Comparison of ENCODE assay signal across 24 cellular contexts in genomic region chr11:44320289-44320973, GRCh38. TPM values are rescaled to one million over a fixed set of nuclear protein-coding genes. Genes with fewer than 3 reads are reported as not detected.
DNase-seq lines count a peak whose midpoint lies in the region; ATAC-seq and TF ChIP-seq lines count a peak whose summit lies in the region.
"Had no signal": no experiment of that assay in that cellular context is flagged by ENCODE, and none has a peak within 500 bp of the region (broad histone marks: within the 10 kb centered on the region; RNA-seq: fewer than 3 reads in every experiment).

No MANE protein-coding gene starts in this region.

- H3K27ac Mint-ChIP-seq in activated CD4-positive, alpha-beta T cell treated with anti-CD3 and anti-CD28 coated beads, Interleukin-2, amount 10 ng/mL, durations not matched to agents 24 days and 14 days, result peak overlapping the region; percentile 40
- H3K27ac Mint-ChIP-seq in WTC11, result no peak overlapping the region
- H3K27ac Mint-ChIP-seq in stimulated activated naive B cell treated with anti-CD40 and anti-IgM and Interleukin-4, amounts not matched to agents 10 μg/mL and 1 μg/mL and 100 μg/mL, for 72 hours, result peak overlapping the region; percentile 80
- H3K27ac Mint-ChIP-seq: activated naive CD4-positive, alpha-beta T cell treated with anti-CD3 and anti-CD28 coated beads, Interleukin-2, amount 50 U/mL, for 24 hours; CD8-positive, alpha-beta memory T cell; memory B cell; naive thymus-derived CD4-positive, alpha-beta T cell had no signal

- peaks cover 47% of the 10 kb centered on the region for H3K27me3 ChIP-seq in effector memory CD4-positive, alpha-beta T cell (replicated peaks; ENCODE audit: control insufficient read depth, insufficient read depth, low read length, poor library complexity, severe bottlenecking)

- H3K4me3 Mint-ChIP-seq in activated CD4-positive, alpha-beta T cell treated with anti-CD3 and anti-CD28 coated beads, Interleukin-2, amount 10 ng/mL, durations not matched to agents 24 days and 14 days, result no peak overlapping the region
- peak overlapping the region; percentile 68 for H3K4me3 Mint-ChIP-seq in WTC11
- peak overlapping the region in 1 of 2 donors; percentile 4 for H3K4me3 Mint-ChIP-seq in stimulated activated naive B cell treated with anti-CD40 and anti-IgM and Interleukin-4, amounts not matched to agents 10 μg/mL and 1 μg/mL and 100 μg/mL, for 72 hours
- H3K4me3 Mint-ChIP-seq: activated naive CD4-positive, alpha-beta T cell treated with anti-CD3 and anti-CD28 coated beads, Interleukin-2, amount 50 U/mL, for 24 hours; memory B cell had no signal

- no peaks in the 10 kb centered on the region for H3K36me3 ChIP-seq in effector memory CD4-positive, alpha-beta T cell (ENCODE audit: control insufficient read depth, insufficient read depth, low read length)
- H3K36me3 ChIP-seq: ascending aorta, prostate gland, thyroid gland had no signal

- no peaks in the 10 kb centered on the region for H3K9me3 ChIP-seq in iPS-18c (ENCODE audit: control insufficient read depth, insufficient read depth, low read length)
- no peaks in the 10 kb centered on the region for H3K9me3 ChIP-seq in effector memory CD4-positive, alpha-beta T cell (ENCODE audit: control insufficient read depth, low read length)
- H3K9me3 ChIP-seq: ascending aorta, prostate gland, thyroid gland had no signal

- peak overlapping the region; percentile 48; the same call in 1 of the 2 replicates for H3K4me3 ChIP-seq in iPS-18c (ENCODE audit: insufficient read depth, low read depth, low read length)
- no peak overlapping the region for H3K4me3 ChIP-seq in effector memory CD4-positive, alpha-beta T cell (ENCODE audit: insufficient read depth, low read depth, low read length, poor library complexity, severe bottlenecking)
- H3K4me3 ChIP-seq: ascending aorta, prostate gland, skin epidermis, thyroid gland had no signal

- H3K4me1 ChIP-seq in effector memory CD4-positive, alpha-beta T cell (ENCODE audit: control insufficient read depth, insufficient read depth, low read length, poor library complexity, severe bottlenecking), result peaks cover 6% of the 10 kb centered on the region
- H3K4me1 ChIP-seq: foreskin keratinocyte, prostate gland had no signal

- H3K9me3 Mint-ChIP-seq in activated CD4-positive, alpha-beta T cell treated with anti-CD3 and anti-CD28 coated beads, Interleukin-2, amount 10 ng/mL, durations not matched to agents 24 days and 14 days, result peaks cover under 1% of the 10 kb centered on the region
- H3K9me3 Mint-ChIP-seq in WTC11, result no peaks in the 10 kb centered on the region
- H3K9me3 Mint-ChIP-seq in stimulated activated naive B cell treated with anti-CD40 and anti-IgM and Interleukin-4, amounts not matched to agents 10 μg/mL and 1 μg/mL and 100 μg/mL, for 72 hours, result no peaks in the 10 kb centered on the region
- H3K9me3 Mint-ChIP-seq: activated naive CD4-positive, alpha-beta T cell treated with anti-CD3 and anti-CD28 coated beads, Interleukin-2, amount 50 U/mL, for 24 hours; memory B cell had no signal

- POLR2A ChIA-PET in WTC11 (lab: Charles Lee), result interaction anchor here (1.3 kb wide), 2 partner anchors 13 to 19 kb away, joined by 5 read pairs; no protein-coding TSS in a partner anchor

- intact Hi-C loops in activated CD4-positive, alpha-beta T cell treated with anti-CD3 and anti-CD28 coated beads, Interleukin-2, amount 10 ng/mL, durations not matched to agents 24 days and 14 days (cut with micrococcal nuclease), result loop anchor here (1.0 kb wide), 1 partner anchor 10 kb away; the partner anchor contains the start of gene ALX4

- no peak for ATAC-seq in WTC11
- no peak for ATAC-seq in stimulated activated naive B cell treated with anti-CD40 and anti-IgM and Interleukin-4, amounts not matched to agents 10 μg/mL and 1 μg/mL and 100 μg/mL, for 72 hours (replicated peaks)
- ATAC-seq: foreskin keratinocyte; naive thymus-derived CD4-positive, alpha-beta T cell had no signal

- no peak for DNase-seq in activated CD4-positive, alpha-beta T cell treated with anti-CD3 and anti-CD28 coated beads, Interleukin-2, amount 10 ng/mL, durations not matched to agents 24 days and 14 days
- DNase-seq in activated CD4-positive, alpha-beta T cell treated with anti-CD3 and anti-CD28 coated beads, Interleukin-2, amount 50 U/mL, for 1 hour, result no peak
- DNase-seq in WTC11 (ENCODE audit: low spot score) (no peak), KG1 (lab: John Stamatoyannopoulos, UW) (no peak), NCI-H2029 (lab: John Stamatoyannopoulos, UW) (no peak)
- DNase-seq in stimulated activated naive B cell treated with anti-CD40 and anti-IgM and Interleukin-4, amounts not matched to agents 10 μg/mL and 1 μg/mL and 100 μg/mL, for 72 hours, result no peak
- no peak for DNase-seq in effector memory CD4-positive, alpha-beta T cell
- DNase-seq: 8988T; CD8-positive, alpha-beta memory T cell; foreskin keratinocyte; hypothalamus; KBM-7; naive thymus-derived CD4-positive, alpha-beta T cell; NCI-H1694; NCI-H2171 treated with DMSO at 0.1 percent for 48 hours; NCI-H748 treated with DMSO at 0.1 percent for 48 hours; stimulated activated naive CD4-positive, alpha-beta T cell; thyroid gland had no signal

- peaks cover 91% of the 10 kb centered on the region for H3K27me3 Mint-ChIP-seq in activated CD4-positive, alpha-beta T cell treated with anti-CD3 and anti-CD28 coated beads, Interleukin-2, amount 10 ng/mL, durations not matched to agents 24 days and 14 days
- peaks cover 100% of the 10 kb centered on the region for H3K27me3 Mint-ChIP-seq in WTC11 (ENCODE audit: low read depth)
- H3K27me3 Mint-ChIP-seq in stimulated activated naive B cell treated with anti-CD40 and anti-IgM and Interleukin-4, amounts not matched to agents 10 μg/mL and 1 μg/mL and 100 μg/mL, for 72 hours, result peaks cover 80 to 98% of the 10 kb centered on the region in 2 donors

- CTCF ChIA-PET in WTC11 (lab: Charles Lee), result interaction anchor here (0.6 to 1.5 kb wide), 8 partner anchors 13 to 296 kb away, joined by 3 to 9 read pairs (median 4); no protein-coding TSS in a partner anchor

- H3K27ac ChIP-seq in effector memory CD4-positive, alpha-beta T cell (ENCODE audit: insufficient read depth, low read length, poor library complexity, severe bottlenecking), result no peak overlapping the region
- H3K27ac ChIP-seq: ascending aorta, foreskin keratinocyte, prostate gland, skin epidermis, thyroid gland had no signal

- no peaks in the 10 kb centered on the region for H3K36me3 Mint-ChIP-seq in activated CD4-positive, alpha-beta T cell treated with anti-CD3 and anti-CD28 coated beads, Interleukin-2, amount 10 ng/mL, durations not matched to agents 24 days and 14 days (ENCODE audit: low read depth)
- H3K36me3 Mint-ChIP-seq in WTC11, result peaks cover 2% of the 10 kb centered on the region
- H3K36me3 Mint-ChIP-seq in stimulated activated naive B cell treated with anti-CD40 and anti-IgM and Interleukin-4, amounts not matched to agents 10 μg/mL and 1 μg/mL and 100 μg/mL, for 72 hours, result peaks cover 0 to under 1% of the 10 kb centered on the region in 2 donors
- H3K36me3 Mint-ChIP-seq: activated naive CD4-positive, alpha-beta T cell treated with anti-CD3 and anti-CD28 coated beads, Interleukin-2, amount 50 U/mL, for 24 hours; CD8-positive, alpha-beta memory T cell; memory B cell had no signal

- no peak for TF ChIP-seq CTCF in WTC11 (IDR thresholded peaks at IDR 0.05)

- peaks cover 1% of the 10 kb centered on the region for H3K4me1 Mint-ChIP-seq in activated CD4-positive, alpha-beta T cell treated with anti-CD3 and anti-CD28 coated beads, Interleukin-2, amount 10 ng/mL, durations not matched to agents 24 days and 14 days
- H3K4me1 Mint-ChIP-seq in WTC11, result peaks cover 38% of the 10 kb centered on the region
- H3K4me1 Mint-ChIP-seq in stimulated activated naive B cell treated with anti-CD40 and anti-IgM and Interleukin-4, amounts not matched to agents 10 μg/mL and 1 μg/mL and 100 μg/mL, for 72 hours, result peaks cover 17 to 29% of the 10 kb centered on the region in 2 donors

TF ChIP-seq in WTC11, 78 proteins besides CTCF, POLR2A, EP300 and RAD21 (continues in another document):
- TF ChIP-seq, protein P1, sequence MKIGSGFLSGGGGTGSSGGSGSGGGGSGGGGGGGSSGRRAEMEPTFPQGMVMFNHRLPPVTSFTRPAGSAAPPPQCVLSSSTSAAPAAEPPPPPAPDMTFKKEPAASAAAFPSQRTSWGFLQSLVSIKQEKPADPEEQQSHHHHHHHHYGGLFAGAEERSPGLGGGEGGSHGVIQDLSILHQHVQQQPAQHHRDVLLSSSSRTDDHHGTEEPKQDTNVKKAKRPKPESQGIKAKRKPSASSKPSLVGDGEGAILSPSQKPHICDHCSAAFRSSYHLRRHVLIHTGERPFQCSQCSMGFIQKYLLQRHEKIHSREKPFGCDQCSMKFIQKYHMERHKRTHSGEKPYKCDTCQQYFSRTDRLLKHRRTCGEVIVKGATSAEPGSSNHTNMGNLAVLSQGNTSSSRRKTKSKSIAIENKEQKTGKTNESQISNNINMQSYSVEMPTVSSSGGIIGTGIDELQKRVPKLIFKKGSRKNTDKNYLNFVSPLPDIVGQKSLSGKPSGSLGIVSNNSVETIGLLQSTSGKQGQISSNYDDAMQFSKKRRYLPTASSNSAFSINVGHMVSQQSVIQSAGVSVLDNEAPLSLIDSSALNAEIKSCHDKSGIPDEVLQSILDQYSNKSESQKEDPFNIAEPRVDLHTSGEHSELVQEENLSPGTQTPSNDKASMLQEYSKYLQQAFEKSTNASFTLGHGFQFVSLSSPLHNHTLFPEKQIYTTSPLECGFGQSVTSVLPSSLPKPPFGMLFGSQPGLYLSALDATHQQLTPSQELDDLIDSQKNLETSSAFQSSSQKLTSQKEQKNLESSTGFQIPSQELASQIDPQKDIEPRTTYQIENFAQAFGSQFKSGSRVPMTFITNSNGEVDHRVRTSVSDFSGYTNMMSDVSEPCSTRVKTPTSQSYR (CRISPR knock-in tag; IDR thresholded peaks at IDR 0.05), result no peak
- TF ChIP-seq ERG (CRISPR knock-in tag; IDR thresholded peaks at IDR 0.05), result no peak
- TF ChIP-seq MYBL2 (CRISPR knock-in tag; IDR thresholded peaks at IDR 0.05), result no peak
- TF ChIP-seq NFATC4 (CRISPR knock-in tag; IDR thresholded peaks at IDR 0.05), result no peak

RNA-seq across cellular contexts. Expression of gene ALX4, which starts 10.5 kb away (rescaled TPM):
- not detected in 2 replicates for total RNA-seq in activated CD4-positive, alpha-beta T cell treated with anti-CD3 and anti-CD28 coated beads, Interleukin-2, amount 10 ng/mL, durations not matched to agents 24 days and 14 days
- total RNA-seq in WTC11 (2021), result not detected in 3 replicates
- total RNA-seq: ascending aorta; CD8-positive, alpha-beta memory T cell; foreskin keratinocyte; naive thymus-derived CD4-positive, alpha-beta T cell had no signal
